In genomic region chr6:150169609-150170008, GRCh38 we compare ENCODE assay signal across 1 cellular context.
TF ChIP-seq lines count a peak whose summit lies in the region.

No MANE protein-coding gene starts in this region.

TF ChIP-seq in HEK293, 187 proteins besides CTCF, POLR2A, EP300 and RAD21 (continued from another document):
- TF ChIP-seq PRDM10 (tag by site-specific recombination; IDR thresholded peaks at IDR 0.05), result peak; percentile 30
- TF ChIP-seq ZNF792 (tag by site-specific recombination; IDR thresholded peaks at IDR 0.05), result no peak
- TF ChIP-seq ZNF19 (tag by site-specific recombination; IDR thresholded peaks at IDR 0.05; ENCODE audit: low read depth), result no peak
TF ChIP-seq in HEK293: peak in this region for 8.
